In the genomic region with DNA sequence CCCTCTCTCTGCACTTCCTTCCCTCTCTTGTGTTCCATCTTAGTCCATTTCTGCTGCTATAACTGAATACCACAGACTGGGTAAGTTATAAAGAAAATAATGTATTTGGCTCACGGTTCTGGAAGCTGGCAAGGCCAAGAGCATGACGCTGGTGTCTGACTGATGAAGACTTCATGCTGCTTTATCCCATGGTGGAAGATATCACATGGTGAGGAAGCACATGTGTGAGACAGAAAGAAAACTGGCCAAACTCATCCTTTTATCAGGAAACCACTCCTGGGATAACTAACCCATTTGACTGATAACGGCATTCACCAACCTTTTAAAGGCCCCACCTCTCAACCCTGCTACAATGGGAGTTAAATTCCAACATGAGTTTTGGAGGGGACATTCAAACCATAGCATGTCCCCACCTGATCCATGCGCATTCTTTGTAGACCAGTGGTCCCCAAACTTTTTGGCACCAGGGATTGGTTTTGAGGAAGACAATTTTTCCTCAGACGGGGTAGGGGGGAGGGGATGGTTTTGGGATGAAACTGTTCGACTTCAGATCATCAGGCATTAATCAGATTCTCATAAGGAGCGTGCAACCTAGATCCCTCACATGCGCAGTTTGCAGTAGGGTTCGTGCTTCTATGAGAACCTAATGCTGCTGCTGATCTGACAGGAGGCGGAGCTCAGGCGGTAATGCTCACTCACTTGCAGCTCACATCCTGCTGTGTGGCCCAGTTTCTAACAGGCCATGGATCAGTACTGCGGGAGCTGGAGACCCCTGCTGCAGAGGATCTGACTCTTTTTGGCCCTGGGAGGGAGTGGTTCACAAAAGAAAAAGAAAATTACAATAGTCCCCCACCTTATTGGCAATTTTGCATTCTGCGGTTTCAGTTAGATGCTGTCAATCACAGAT, we compare ENCODE assay signal across 16 cellular contexts.
"Had no signal": no experiment of that assay in that cellular context is flagged by ENCODE, and none has a peak within 500 bp of the region (broad histone marks: within the 10 kb centered on the region; RNA-seq: fewer than 3 reads in every experiment).

No MANE protein-coding gene starts in this region.

- ATAC-seq: body of pancreas; heart left ventricle; right cardiac atrium; stimulated activated naive CD8-positive, alpha-beta T cell treated with anti-CD3 and anti-CD28 coated beads, Interleukin-15, amount 100 ng/mL, for 72 hours; T-cell had no signal

- DNase-seq: activated B cell treated with CpG ODN at 0.5 μM for 24 hours; activated CD4-positive, alpha-beta memory T cell treated with anti-CD3 and anti-CD28 coated beads for 36 hours; activated CD4-positive, alpha-beta T cell treated with anti-CD3 and anti-CD28 coated beads for 4 hours; activated effector memory CD4-positive, alpha-beta T cell treated with Interleukin-2 at 50 U/mL for 16 hours; activated T-cell treated with anti-CD3 and anti-CD28 coated beads, Interleukin-2, amount 50 U/mL, for 48 hours; amniotic stem cell; body of pancreas; foreskin melanocyte; heart left ventricle; left ventricle myocardium inferior; mammary epithelial cell; right cardiac atrium; SK-N-SH; stimulated activated naive CD8-positive, alpha-beta T cell treated with anti-CD3 and anti-CD28 coated beads, Interleukin-15, amount 100 ng/mL, for 72 hours; transverse colon had no signal
